Comparison of ENCODE assay signal across 7 cellular contexts in the genomic region with DNA sequence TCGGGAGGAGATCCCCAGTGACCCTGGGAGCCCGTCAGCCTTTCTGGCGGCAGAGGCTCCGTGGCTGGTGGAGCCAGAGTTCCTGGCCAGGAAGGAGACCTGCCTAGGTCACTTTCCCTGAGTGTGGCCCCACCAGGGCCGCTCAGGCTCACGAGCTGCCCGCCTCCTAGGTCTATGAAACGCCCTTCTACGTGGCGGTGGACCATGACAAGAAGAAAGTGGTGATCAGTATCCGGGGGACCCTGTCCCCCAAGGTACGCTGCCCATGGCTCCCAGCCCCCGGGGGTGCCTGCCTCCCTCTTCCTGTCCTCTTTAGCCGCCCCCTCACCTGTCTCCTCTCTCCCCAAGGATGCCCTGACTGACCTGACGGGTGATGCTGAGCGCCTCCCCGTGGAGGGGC. TPM values are rescaled to one million over a fixed set of nuclear protein-coding genes. Genes with fewer than 3 reads are reported as not detected.
"Had no signal": no experiment of that assay in that cellular context is flagged by ENCODE, and none has a peak within 500 bp of the region (broad histone marks: within the 10 kb centered on the region; RNA-seq: fewer than 3 reads in every experiment).

No MANE protein-coding gene starts in this region.

- FAIRE-seq: H54, HTR-8/SVneo had no signal

- H2AFZ ChIP-seq: GM23248 had no signal

- H3K9me3 Mint-ChIP-seq: H9, IgD-negative memory B cell had no signal

- H3K27ac ChIP-seq: GM23248 had no signal

- DNase-seq: GM23248, GOT3, H9, HCEC 1CT had no signal

- H3K27ac Mint-ChIP-seq: H9 had no signal

- H3K9ac ChIP-seq: GM23248 had no signal

- H3K4me3 ChIP-seq: GM23248 had no signal

- H3K4me3 Mint-ChIP-seq: H9, IgD-negative memory B cell had no signal

RNA-seq across cellular contexts. Expression of gene MYRF, which starts 17.0 kb away (rescaled TPM):
- total RNA-seq: GM23248 had no signal
- polyA plus RNA-seq: IgD-negative memory B cell had no signal

RNA-seq across cellular contexts. Expression of gene DAGLA, which starts 55.2 kb away (rescaled TPM):
- polyA plus RNA-seq: IgD-negative memory B cell had no signal
